1 cellular context compared by ENCODE assay signal in genomic region chr6:87407896-87408720, GRCh38.
TF ChIP-seq lines count a peak whose summit lies in the region.

TSS of gene CFAP206 (plus strand) at chr6:87407972. CDS start at chr6:87409840, 1,868 bp downstream.

TF ChIP-seq in HEK293, 187 proteins besides CTCF, POLR2A, EP300 and RAD21 (continued from another document):
- TF ChIP-seq PRDM2 (tag by site-specific recombination; IDR thresholded peaks at IDR 0.05; ENCODE audit: borderline replicate concordance) (no peak), WT1 (tag by site-specific recombination; IDR thresholded peaks at IDR 0.05) (no peak), ZNF132 (tag by site-specific recombination; IDR thresholded peaks at IDR 0.05; ENCODE audit: borderline replicate concordance) (no peak), ZNF501 (tag by site-specific recombination; IDR thresholded peaks at IDR 0.05) (0 out of 2 replicates have a peak, but pooled peaks have one; percentile 62), BCL11B (tag by site-specific recombination; IDR thresholded peaks at IDR 0.05; ENCODE audit: low read depth) (no peak), ZNF580 (tag by site-specific recombination; IDR thresholded peaks at IDR 0.05) (no peak; the same call in 1 of the 2 replicates), ZNF76 (tag by site-specific recombination; IDR thresholded peaks at IDR 0.05; ENCODE audit: borderline replicate concordance, low read depth) (peak; percentile 29; the same call in 1 of the 2 replicates), MYNN (tag by site-specific recombination; IDR thresholded peaks at IDR 0.05; ENCODE audit: borderline replicate concordance) (peak; percentile 27; the same call in 1 of the 2 replicates)
